Comparison of ENCODE assay signal across 19 cellular contexts in the genomic region with DNA sequence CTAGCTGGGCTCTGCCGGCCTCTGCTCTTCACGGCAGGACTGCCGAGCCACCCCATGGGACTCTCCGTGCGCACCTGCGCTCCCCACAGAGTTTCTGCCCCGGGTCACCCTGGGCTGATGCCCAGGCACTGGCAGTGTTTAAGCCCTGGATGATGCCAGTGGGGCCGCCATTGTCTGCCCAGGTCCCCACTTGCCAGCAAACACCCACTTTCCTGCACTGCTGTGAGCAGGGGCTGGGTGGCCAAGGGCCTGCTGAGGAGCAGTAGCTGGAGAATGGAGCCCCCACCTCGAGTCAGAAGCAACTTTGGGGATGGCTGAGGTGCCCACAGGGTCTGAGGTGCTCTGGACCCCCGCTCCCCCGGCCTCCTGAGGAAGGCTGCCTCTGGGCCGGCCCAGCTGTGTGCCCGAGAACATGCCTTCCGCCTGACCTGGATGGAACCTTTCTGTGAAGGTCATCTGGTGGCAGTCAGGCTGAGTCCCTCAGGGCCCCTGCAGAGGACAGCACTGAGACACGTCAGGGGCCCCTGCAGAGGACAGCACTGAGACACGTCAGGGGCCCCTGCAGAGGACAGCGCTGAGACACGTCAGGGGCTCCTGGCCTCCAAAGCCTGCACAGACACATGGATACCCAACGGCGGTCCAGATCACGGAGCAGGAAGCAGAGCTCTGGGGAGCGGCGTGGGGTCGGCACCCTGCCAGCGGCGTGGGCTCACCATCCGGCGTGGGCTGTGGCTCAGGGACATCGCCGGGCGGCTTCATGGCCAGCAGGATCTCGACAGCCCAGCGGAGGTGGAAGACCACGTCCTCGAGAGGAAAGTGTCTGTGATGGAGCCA.
A peak's percentile ranks its signal among the peaks of the same experiment; 100 is the strongest.
DNase-seq lines count a peak whose midpoint lies in the region; ATAC-seq, FAIRE-seq and TF ChIP-seq lines count a peak whose summit lies in the region.
"Had no signal": no experiment of that assay in that cellular context is flagged by ENCODE, and none has a peak within 500 bp of the region (broad histone marks: within the 10 kb centered on the region; RNA-seq: fewer than 3 reads in every experiment).

No MANE protein-coding gene starts in this region.

- H3K27me3 ChIP-seq in heart left ventricle = peaks cover 0 to 42% (median 3%) of the 10 kb centered on the region in 9 donors
- no peaks in the 10 kb centered on the region for H3K27me3 ChIP-seq in right cardiac atrium (ENCODE audit: control insufficient read depth, insufficient read depth)
- peaks cover 30% of the 10 kb centered on the region for H3K27me3 ChIP-seq in osteoblast (ENCODE audit: insufficient read depth, low read length)

- no peak for TF ChIP-seq CTCF in heart left ventricle (IDR thresholded peaks at IDR 0.05)
- TF ChIP-seq CTCF in kidney (IDR thresholded peaks at IDR 0.05; ENCODE audit: borderline replicate concordance, extremely low read depth, insufficient read depth) = no peak
- no peak for TF ChIP-seq CTCF in osteoblast (IDR thresholded peaks at IDR 0.05; ENCODE audit: extremely low read depth, low read depth, low read length)

- H3K4me3 ChIP-seq in heart left ventricle = no peak overlapping the region
- no peak overlapping the region for H3K4me3 ChIP-seq in right cardiac atrium (ENCODE audit: low read length)
- no peak overlapping the region for H3K4me3 ChIP-seq in kidney (ENCODE audit: low read length in 2 of 2)
- no peak overlapping the region for H3K4me3 ChIP-seq in osteoblast (ENCODE audit: insufficient read depth, low read length)

- no peak for TF ChIP-seq POLR2A in heart left ventricle (IDR thresholded peaks at IDR 0.05)

- DNase-seq in heart left ventricle (peak in 3 of 5 donors; percentile 9 to 49 (median 23)), right cardiac atrium (no peak), kidney (peak; percentile 57), osteoblast (ENCODE audit: insufficient read length, low spot score, missing footprints) (peak; percentile 47), hypothalamus (lab: John Stamatoyannopoulos, UW) (no peak), D341Med (ENCODE audit: low spot score) (no peak)
- DNase-seq in central memory CD4-positive, alpha-beta T cell = no peak
- DNase-seq: ACHN; CD4-positive, alpha-beta memory T cell; GOT3; Karpas-422; MM.1S; NCI-H1105 treated with DMSO at 0.1 percent for 48 hours; NCI-H1930; NCI-H2171; NCI-H446 treated with DMSO at 0.1 percent for 48 hours; NCI-H82; SHP77 treated with DMSO at 0.1 percent for 48 hours had no signal

- H3K4me1 ChIP-seq in heart left ventricle = no peaks in the 10 kb centered on the region
- no peaks in the 10 kb centered on the region for H3K4me1 ChIP-seq in right cardiac atrium (ENCODE audit: control insufficient read depth, insufficient read depth, low read length)
- peaks cover 0 to 2% of the 10 kb centered on the region in 2 donors for H3K4me1 ChIP-seq in kidney (ENCODE audit: control insufficient read depth in 1 of 2, insufficient read depth in 1 of 2, low read depth in 1 of 2, low read length in 2 of 2)
- no peaks in the 10 kb centered on the region for H3K4me1 ChIP-seq in osteoblast (ENCODE audit: insufficient read depth, low read length)

- H2AFZ ChIP-seq in osteoblast (ENCODE audit: low read length) = no peak overlapping the region

- ATAC-seq in heart left ventricle (no peak), right cardiac atrium (no peak), HG03039 (IDR thresholded peaks at IDR 0.05; ENCODE audit: unreplicated experiment) (no peak)

- no peak for FAIRE-seq in kidney (lab: Jason Lieb, UNC)

- H3K9me3 ChIP-seq in heart left ventricle (peaks cover 0 to 3% (median 0%) of the 10 kb centered on the region in 12 donors), right cardiac atrium (ENCODE audit: control insufficient read depth, low read length) (no peaks in the 10 kb centered on the region), kidney (ENCODE audit: control insufficient read depth in 1 of 2, low read length in 2 of 2) (peaks cover 0 to 3% of the 10 kb centered on the region in 2 donors), osteoblast (ENCODE audit: low read depth, low read length) (no peaks in the 10 kb centered on the region)

- H3K9ac ChIP-seq in kidney (ENCODE audit: low read length in 2 of 2) = no peak overlapping the region

- H3K79me2 ChIP-seq in osteoblast (ENCODE audit: insufficient read depth, low read length) = no peaks in the 10 kb centered on the region

- no peaks in the 10 kb centered on the region for H4K20me1 ChIP-seq in osteoblast (ENCODE audit: insufficient read depth, low read length)

- H3K27ac ChIP-seq in heart left ventricle (no peak overlapping the region), right cardiac atrium (ENCODE audit: low read length) (no peak overlapping the region), kidney (ENCODE audit: low read depth in 2 of 2, low read length in 2 of 2) (no peak overlapping the region), osteoblast (ENCODE audit: low read depth, low read length) (no peak overlapping the region)

- WGBS in heart left ventricle, 4 donors = 77 to 88% (median 84%) methylated on average over 23 to 35 of the region's 35 CpGs
- 86% methylated on average over 35 of the region's 35 CpGs for WGBS in right cardiac atrium

- no peaks in the 10 kb centered on the region for H3K36me3 ChIP-seq in heart left ventricle
- no peaks in the 10 kb centered on the region for H3K36me3 ChIP-seq in kidney (ENCODE audit: control insufficient read depth in 1 of 2, insufficient read depth in 2 of 2, low read length in 2 of 2)
- H3K36me3 ChIP-seq in osteoblast (ENCODE audit: insufficient read depth, low read length) = no peaks in the 10 kb centered on the region

- no peak overlapping the region for H3K4me2 ChIP-seq in osteoblast (ENCODE audit: insufficient read depth, low read length)

- intact Hi-C loops in heart left ventricle (cut with DNase I) = no loop called here
- intact Hi-C loops in right cardiac atrium (cut with DNase I) = no loop called here
- intact Hi-C loops in kidney (cut with DNase I) = no loop called here

Comparison
In these comparisons a context has a peak if more than half of its experiments do, and no peak if none do; other contexts are left out.
1. DNase-seq: peak in heart left ventricle (3 of 5), kidney (single experiment) and osteoblast (single experiment); none in right cardiac atrium (0 of 3), hypothalamus (0 of 51), D341Med (single experiment) and central memory CD4-positive, alpha-beta T cell (single experiment).